1 cellular context compared by ENCODE assay signal in genomic region chr16:70437017-70437581, GRCh38.
TF ChIP-seq lines count a peak whose summit lies in the region.

No MANE protein-coding gene starts in this region.

TF ChIP-seq in HEK293, 187 proteins besides CTCF, POLR2A, EP300 and RAD21 (continued from another document):
- TF ChIP-seq TSHZ1 (tag by site-specific recombination; IDR thresholded peaks at IDR 0.05; ENCODE audit: borderline replicate concordance) (no peak), ZNF423 (tag by site-specific recombination; IDR thresholded peaks at IDR 0.05) (peak; percentile 40; the same call in 1 of the 2 replicates), IKZF3 (tag by site-specific recombination; IDR thresholded peaks at IDR 0.05) (peak; percentile 71; the same call in 1 of the 2 replicates), ZNF521 (tag by site-specific recombination; IDR thresholded peaks at IDR 0.05) (no peak), ZNF148 (tag by site-specific recombination; IDR thresholded peaks at IDR 0.05; ENCODE audit: borderline replicate concordance) (no peak), INSM2 (tag by site-specific recombination; IDR thresholded peaks at IDR 0.05) (no peak), ZNF302 (tag by site-specific recombination; IDR thresholded peaks at IDR 0.05; ENCODE audit: low read depth) (no peak), GLIS1 (tag by site-specific recombination; IDR thresholded peaks at IDR 0.05) (peak; percentile 97), RBAK (tag by site-specific recombination; IDR thresholded peaks at IDR 0.05) (no peak), ZNF416 (tag by site-specific recombination; IDR thresholded peaks at IDR 0.05) (no peak), KLF17 (tag by site-specific recombination; IDR thresholded peaks at IDR 0.05) (peak; percentile 69), ZNF600 (tag by site-specific recombination; IDR thresholded peaks at IDR 0.05) (peak; percentile 83), ZNF513 (tag by site-specific recombination; IDR thresholded peaks at IDR 0.05) (no peak), ZNF362 (tag by site-specific recombination; IDR thresholded peaks at IDR 0.05) (no peak), ZNF658 (tag by site-specific recombination; IDR thresholded peaks at IDR 0.05) (no peak), ZNF280D (tag by site-specific recombination; IDR thresholded peaks at IDR 0.05) (no peak), SALL2 (tag by site-specific recombination; IDR thresholded peaks at IDR 0.05; ENCODE audit: borderline replicate concordance) (no peak), ZNF704 (tag by site-specific recombination; IDR thresholded peaks at IDR 0.05) (no peak), ELK4 (IDR thresholded peaks at IDR 0.05; ENCODE audit: borderline replicate concordance, low read depth, low read length) (no peak), ZFP37 (tag by site-specific recombination; IDR thresholded peaks at IDR 0.05) (no peak), ZNF146 (tag by site-specific recombination; IDR thresholded peaks at IDR 0.05) (no peak), AEBP2 (tag by site-specific recombination; IDR thresholded peaks at IDR 0.05; ENCODE audit: borderline replicate concordance) (no peak), ZNF2 (tag by site-specific recombination; IDR thresholded peaks at IDR 0.05) (no peak), SETDB1 (IDR thresholded peaks at IDR 0.05; ENCODE audit: insufficient read length, low read length) (no peak), PATZ1 (tag by site-specific recombination; IDR thresholded peaks at IDR 0.05) (peak; percentile 88), ZNF214 (tag by site-specific recombination; IDR thresholded peaks at IDR 0.05; ENCODE audit: borderline replicate concordance) (no peak), ZNF792 (tag by site-specific recombination; IDR thresholded peaks at IDR 0.05) (no peak), ZBTB48 (tag by site-specific recombination; IDR thresholded peaks at IDR 0.05) (peak; percentile 86), ZNF202 (tag by site-specific recombination; IDR thresholded peaks at IDR 0.05; ENCODE audit: borderline replicate concordance) (no peak)
TF ChIP-seq in HEK293: peak in this region for 33.
